ENCODE assay signal across 1 cellular context in genomic region chr1:60922304-60922703, GRCh38.
TF ChIP-seq lines count a peak whose summit lies in the region.

No MANE protein-coding gene starts in this region.

TF ChIP-seq in GM23338, 12 proteins besides CTCF, POLR2A, EP300 and RAD21:
- no peak for TF ChIP-seq ZNF462 (CRISPR knock-in tag; IDR thresholded peaks at IDR 0.05)
- no peak for TF ChIP-seq CREB1 (CRISPR knock-in tag; IDR thresholded peaks at IDR 0.05; ENCODE audit: low read depth)
- TF ChIP-seq ZNF114 (CRISPR knock-in tag; IDR thresholded peaks at IDR 0.05): no peak
- no peak for TF ChIP-seq NANOG (IDR thresholded peaks at IDR 0.05; ENCODE audit: borderline replicate concordance)
- TF ChIP-seq EZH2 (IDR thresholded peaks at IDR 0.05; ENCODE audit: low read depth, unreplicated experiment): no peak
- TF ChIP-seq ETS1 (IDR thresholded peaks at IDR 0.05): no peak
- TF ChIP-seq POLR2AphosphoS5 (IDR thresholded peaks at IDR 0.05; ENCODE audit: low read depth): no peak
- no peak for TF ChIP-seq EZH2phosphoT487 (IDR thresholded peaks at IDR 0.05; ENCODE audit: unreplicated experiment)
- no peak for TF ChIP-seq REST (IDR thresholded peaks at IDR 0.05; ENCODE audit: unreplicated experiment)
- TF ChIP-seq STAT1 (IDR thresholded peaks at IDR 0.05; ENCODE audit: unreplicated experiment): no peak
- no peak for TF ChIP-seq JUNB (IDR thresholded peaks at IDR 0.05; ENCODE audit: unreplicated experiment)
- no peak for TF ChIP-seq ZNF331 (CRISPR knock-in tag; IDR thresholded peaks at IDR 0.05; ENCODE audit: low read depth)
TF ChIP-seq in GM23338: peak in this region for 0.
